ENCODE assay signal across 22 cellular contexts in the genomic region with DNA sequence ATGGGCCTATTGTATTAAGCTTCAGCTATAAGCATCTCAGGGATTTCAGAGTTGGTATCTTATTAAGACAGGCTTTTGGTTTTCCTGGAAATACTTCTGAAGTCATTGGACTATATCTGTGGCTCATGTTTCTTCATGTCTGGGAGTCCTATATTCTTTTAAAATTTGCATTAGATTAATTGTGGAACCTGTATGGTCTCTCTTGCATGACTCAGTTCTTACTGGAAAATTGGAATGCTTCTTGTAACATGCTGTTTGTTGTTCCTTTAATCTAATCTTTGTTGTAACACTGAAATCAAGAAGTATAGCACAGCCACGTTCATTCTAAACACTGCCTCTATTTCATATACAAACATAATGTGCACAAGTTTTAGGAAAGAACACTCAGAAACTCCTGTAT.
A peak's percentile ranks its signal among the peaks of the same experiment; 100 is the strongest.
DNase-seq lines count a peak whose midpoint lies in the region; ATAC-seq and TF ChIP-seq lines count a peak whose summit lies in the region.
"Had no signal": no experiment of that assay in that cellular context is flagged by ENCODE, and none has a peak within 500 bp of the region (broad histone marks: within the 10 kb centered on the region; RNA-seq: fewer than 3 reads in every experiment).

No MANE protein-coding gene starts in this region.

- no peak overlapping the region for H3K56ac ChIP-seq in IMR-90 (ENCODE audit: extremely low read depth, insufficient read depth, low read length)

- H3K27ac Mint-ChIP-seq in stimulated activated memory B cell treated with anti-CD40 and anti-IgM and Interleukin-4, amounts not matched to agents 10 μg/mL and 1 μg/mL and 100 μg/mL, for 72 hours, result no peak overlapping the region
- H3K27ac Mint-ChIP-seq: B cell, CD14-positive monocyte had no signal

- H4K8ac ChIP-seq in IMR-90 (ENCODE audit: low read depth in 2 of 2, low read length in 2 of 2), result no peak overlapping the region

- TF ChIP-seq RAD21 in IMR-90 (IDR thresholded peaks at IDR 0.05; ENCODE audit: low read length), result no peak

- H3K36me3 ChIP-seq in IMR-90 (ENCODE audit: control insufficient read depth, insufficient read depth, low read length) (no peaks in the 10 kb centered on the region; the same call in 1 of the 2 replicates), ascending aorta (no peaks in the 10 kb centered on the region)
- H3K36me3 ChIP-seq: Peyer's patch had no signal

- H4K20me1 ChIP-seq in IMR-90 (ENCODE audit: insufficient read depth, low read length), result no peaks in the 10 kb centered on the region

- H3K36me3 Mint-ChIP-seq in stimulated activated memory B cell treated with anti-CD40 and anti-IgM and Interleukin-4, amounts not matched to agents 10 μg/mL and 1 μg/mL and 100 μg/mL, for 72 hours, result no peaks in the 10 kb centered on the region
- H3K36me3 Mint-ChIP-seq: CD14-positive monocyte had no signal

- H3K14ac ChIP-seq in IMR-90 (replicated peaks; ENCODE audit: low read depth, low read length), result no peak overlapping the region

- no peak overlapping the region for H3K9ac ChIP-seq in IMR-90 (ENCODE audit: low read depth, low read length)

- H3K4me3 ChIP-seq in IMR-90 (ENCODE audit: insufficient read depth, low read depth, low read length) (no peak overlapping the region), epithelial cell of esophagus (ENCODE audit: low read length) (no peak overlapping the region), fibroblast of the aortic adventitia (ENCODE audit: low read depth, low read length) (no peak overlapping the region), ascending aorta (no peak overlapping the region)
- H3K4me3 ChIP-seq: A549, Peyer's patch had no signal

- H4K5ac ChIP-seq in IMR-90 (ENCODE audit: low read depth, low read length), result no peak overlapping the region

- no peak for TF ChIP-seq CTCF in IMR-90 (conservative IDR thresholded peaks at IDR 0.05; ENCODE audit: low read depth, low read length)
- TF ChIP-seq CTCF in VCaP (conservative IDR thresholded peaks at IDR 0.05), result no peak
- TF ChIP-seq CTCF in epithelial cell of esophagus (IDR thresholded peaks at IDR 0.05; ENCODE audit: insufficient read depth, low read depth, low read length, missing control alignments), result no peak
- TF ChIP-seq CTCF in fibroblast of the aortic adventitia (IDR thresholded peaks at IDR 0.05; ENCODE audit: insufficient read depth, low read length), result no peak
- TF ChIP-seq CTCF in ascending aorta (IDR thresholded peaks at IDR 0.05), result no peak

- in situ Hi-C loops in IMR-90 (cut with MboI; ENCODE audit: low sequenced_read_pairs), result no loop called here

- no peak overlapping the region for H2AK9ac ChIP-seq in IMR-90 (replicated peaks; ENCODE audit: low read depth, low read length, poor library complexity)

- intact Hi-C loops in IMR-90 (cut with micrococcal nuclease), result no loop called here
- intact Hi-C loops in ascending aorta (cut with DNase I), result no loop called here

- H3K9me3 ChIP-seq in IMR-90 (ENCODE audit: control insufficient read depth, insufficient read depth, low read length) (no peaks in the 10 kb centered on the region), ascending aorta (no peaks in the 10 kb centered on the region)
- H3K9me3 ChIP-seq: A549, Peyer's patch had no signal

- no peak overlapping the region for H3K23ac ChIP-seq in IMR-90 (ENCODE audit: low read depth, low read length)

- H2BK20ac ChIP-seq in IMR-90 (ENCODE audit: low read depth, low read length), result no peak overlapping the region

- peaks cover 11% of the 10 kb centered on the region for H3K9me3 Mint-ChIP-seq in stimulated activated memory B cell treated with anti-CD40 and anti-IgM and Interleukin-4, amounts not matched to agents 10 μg/mL and 1 μg/mL and 100 μg/mL, for 72 hours

- dilution Hi-C loops in IMR-90 (cut with HindIII; ENCODE audit: low sequenced_read_pairs, unreplicated experiment), result no loop called here

- no peaks in the 10 kb centered on the region for H3K27me3 Mint-ChIP-seq in stimulated activated memory B cell treated with anti-CD40 and anti-IgM and Interleukin-4, amounts not matched to agents 10 μg/mL and 1 μg/mL and 100 μg/mL, for 72 hours
- H3K27me3 Mint-ChIP-seq: B cell had no signal

- no peak overlapping the region for H3K4ac ChIP-seq in IMR-90 (ENCODE audit: low read depth, low read length)

- H3K27ac ChIP-seq in IMR-90 (ENCODE audit: insufficient read depth, low read length), result no peak overlapping the region
- peak overlapping the region; percentile 5; the same call in 1 of the 2 replicates for H3K27ac ChIP-seq in VCaP
- H3K27ac ChIP-seq in ascending aorta, result no peak overlapping the region
- H3K27ac ChIP-seq: HL-60, Peyer's patch had no signal

- no TSS peak for BruUV-seq in IMR-90 (replicated peaks; lab: Mats Ljungman, UMichigan)

- ATAC-seq in IMR-90 (ENCODE audit: low read depth) (peak; percentile 58; the same call in 1 of the 2 replicates), HG02571 (IDR thresholded peaks at IDR 0.05; ENCODE audit: unreplicated experiment) (no peak), GM21529 (IDR thresholded peaks at IDR 0.05; ENCODE audit: unreplicated experiment) (no peak)
- no peak for ATAC-seq in stimulated activated memory B cell treated with anti-CD40 and anti-IgM and Interleukin-4, amounts not matched to agents 10 μg/mL and 1 μg/mL and 100 μg/mL, for 72 hours
- ATAC-seq: A549, HepG2 had no signal

- no peak overlapping the region for H2BK15ac ChIP-seq in IMR-90 (ENCODE audit: low read depth, low read length)

- no peak overlapping the region for H2AFZ ChIP-seq in IMR-90 (replicated peaks; ENCODE audit: low read length, poor library complexity)

- POLR2A ChIA-PET in IMR-90 (lab: Charles Lee; ENCODE audit: unreplicated experiment), result no interaction called here

- TF ChIP-seq POLR2A in IMR-90 (IDR thresholded peaks at IDR 0.05; ENCODE audit: low read depth, low read length), result no peak

- H2BK5ac ChIP-seq in IMR-90 (ENCODE audit: low read depth, low read length, poor library complexity, severe bottlenecking), result peak overlapping the region; percentile 7

- no peak overlapping the region for H3K4me3 Mint-ChIP-seq in stimulated activated memory B cell treated with anti-CD40 and anti-IgM and Interleukin-4, amounts not matched to agents 10 μg/mL and 1 μg/mL and 100 μg/mL, for 72 hours
- H3K4me3 Mint-ChIP-seq: B cell, CD14-positive monocyte had no signal

- no peak overlapping the region for H2BK120ac ChIP-seq in IMR-90 (ENCODE audit: low read depth, low read length)

- WGBS in IMR-90 (ENCODE audit: extremely low coverage in 2 of 2, insufficient read length in 1 of 2), 2 experiments, result no CpG with 5 or more reads among the region's 1 CpG

- H3K4me1 ChIP-seq in IMR-90 (ENCODE audit: control insufficient read depth, insufficient read depth, low read length) (no peaks in the 10 kb centered on the region; the same call in 1 of the 2 replicates), ascending aorta (peaks cover 0 to 4% of the 10 kb centered on the region in 2 donors)
- H3K4me1 ChIP-seq: Peyer's patch had no signal

- no peak overlapping the region for H4K91ac ChIP-seq in IMR-90 (ENCODE audit: insufficient read depth, low read depth, low read length)

- H2AK5ac ChIP-seq in IMR-90 (ENCODE audit: low read depth, low read length), result no peak overlapping the region

- H3K4me1 Mint-ChIP-seq in stimulated activated memory B cell treated with anti-CD40 and anti-IgM and Interleukin-4, amounts not matched to agents 10 μg/mL and 1 μg/mL and 100 μg/mL, for 72 hours, result no peaks in the 10 kb centered on the region
- H3K4me1 Mint-ChIP-seq: B cell, CD14-positive monocyte had no signal

- H3K79me1 ChIP-seq in IMR-90 (ENCODE audit: low read depth in 1 of 2, low read length in 2 of 2), result peaks cover 13 to 27% of the 10 kb centered on the region in 2 experiments

- peaks cover 5% of the 10 kb centered on the region; the same call in 1 of the 2 replicates for H3K9me1 ChIP-seq in IMR-90 (ENCODE audit: insufficient read depth, low read length)

- CTCF ChIA-PET in IMR-90 (lab: Yijun Ruan, JAX), result no interaction called here

- peak; percentile 50 for DNase-seq in IMR-90
- peak; percentile 72 for DNase-seq in epithelial cell of esophagus (ENCODE audit: low read depth)
- peak; percentile 35 for DNase-seq in fibroblast of the aortic adventitia (ENCODE audit: low read depth)
- no peak for DNase-seq in ascending aorta (ENCODE audit: low spot score in 2 of 2)
- DNase-seq: H7, KBM-7, NCI-H1092, NCI-H1436, NCI-H1930, NCI-H226, NCI-H524, NCI-H82, Peyer's patch had no signal

- H3K18ac ChIP-seq in IMR-90 (ENCODE audit: low read depth, low read length), result no peak overlapping the region

- H3K27me3 ChIP-seq in IMR-90 (ENCODE audit: control insufficient read depth, insufficient read depth, low read length) (no peaks in the 10 kb centered on the region), ascending aorta (no peaks in the 10 kb centered on the region)
- H3K27me3 ChIP-seq: Peyer's patch had no signal

- no peak overlapping the region for H3K4me2 ChIP-seq in IMR-90 (ENCODE audit: low read depth, low read length)
- H3K4me2 ChIP-seq: A549 had no signal

TF ChIP-seq in IMR-90, 13 proteins besides CTCF, POLR2A, EP300 and RAD21:
- no peak for TF ChIP-seq MXI1 (IDR thresholded peaks at IDR 0.05; ENCODE audit: borderline replicate concordance, low read depth, low read length)
- TF ChIP-seq, protein P1, sequence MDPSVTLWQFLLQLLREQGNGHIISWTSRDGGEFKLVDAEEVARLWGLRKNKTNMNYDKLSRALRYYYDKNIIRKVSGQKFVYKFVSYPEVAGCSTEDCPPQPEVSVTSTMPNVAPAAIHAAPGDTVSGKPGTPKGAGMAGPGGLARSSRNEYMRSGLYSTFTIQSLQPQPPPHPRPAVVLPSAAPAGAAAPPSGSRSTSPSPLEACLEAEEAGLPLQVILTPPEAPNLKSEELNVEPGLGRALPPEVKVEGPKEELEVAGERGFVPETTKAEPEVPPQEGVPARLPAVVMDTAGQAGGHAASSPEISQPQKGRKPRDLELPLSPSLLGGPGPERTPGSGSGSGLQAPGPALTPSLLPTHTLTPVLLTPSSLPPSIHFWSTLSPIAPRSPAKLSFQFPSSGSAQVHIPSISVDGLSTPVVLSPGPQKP (IDR thresholded peaks at IDR 0.05; ENCODE audit: borderline replicate concordance, low read depth, low read length), result no peak
- TF ChIP-seq RFX5 (IDR thresholded peaks at IDR 0.05; ENCODE audit: low read depth, low read length), result no peak
- no peak for TF ChIP-seq CEBPB (IDR thresholded peaks at IDR 0.05; ENCODE audit: low read depth, low read length)
- TF ChIP-seq FOS (IDR thresholded peaks at IDR 0.05; ENCODE audit: low read depth, low read length), result no peak
- no peak for TF ChIP-seq BHLHE40 (IDR thresholded peaks at IDR 0.05; ENCODE audit: low read depth, low read length)
TF ChIP-seq in IMR-90: peak in this region for 0.

Comparison
In these comparisons a context has a peak if more than half of its experiments do, and no peak if none do; other contexts are left out.
1. DNase-seq: peak in IMR-90 (single experiment), epithelial cell of esophagus (single experiment) and fibroblast of the aortic adventitia (single experiment); none in ascending aorta (0 of 2).